Comparison of ENCODE assay signal across 9 cellular contexts in genomic region chr15:43329222-43329959, GRCh38. TPM values are rescaled to one million over a fixed set of nuclear protein-coding genes. Genes with fewer than 3 reads are reported as not detected.
DNase-seq lines count a peak whose midpoint lies in the region; ATAC-seq, FAIRE-seq and TF ChIP-seq lines count a peak whose summit lies in the region.
"Had no signal": no experiment of that assay in that cellular context is flagged by ENCODE, and none has a peak within 500 bp of the region (broad histone marks: within the 10 kb centered on the region; RNA-seq: fewer than 3 reads in every experiment).

No MANE protein-coding gene starts in this region.

- H2BK12ac ChIP-seq in H1 (ENCODE audit: low read depth, low read length): no peak overlapping the region

- TF ChIP-seq POLR2A in H1 (IDR thresholded peaks at IDR 0.05; ENCODE audit: control extremely low read depth in 1 of 2, low read depth in 2 of 2, low read length in 2 of 2) (no peak), upper lobe of left lung (IDR thresholded peaks at IDR 0.05) (no peak)

- POLR2A ChIA-PET in H1 (lab: Charles Lee; ENCODE audit: partially characterized antibody): interaction anchor here (0.6 to 1.0 kb wide), 2 partner anchors 18 to 521 kb away, joined by 3 to 5 read pairs; no protein-coding TSS in a partner anchor

- no peak overlapping the region for H3K14ac ChIP-seq in H1 (ENCODE audit: insufficient read length)

- no peak for FAIRE-seq in H1 (lab: Jason Lieb, UNC)

- TF ChIP-seq EP300 in H1 (IDR thresholded peaks at IDR 0.05; ENCODE audit: borderline replicate concordance in 1 of 2, low read depth in 2 of 2, low read length in 2 of 2): no peak
- no peak for TF ChIP-seq EP300 in upper lobe of left lung (IDR thresholded peaks at IDR 0.05)

- H3K4ac ChIP-seq in H1 (replicated peaks; ENCODE audit: insufficient read length, low read depth, low read length): peak overlapping the region; percentile 63

- H3K4me1 ChIP-seq in H1 (replicated peaks in 1 of 4; ENCODE audit: control insufficient read depth in 3 of 4, insufficient read depth in 4 of 4, low read length in 3 of 4) (peaks cover 4 to 10% (median 5%) of the 10 kb centered on the region in 4 experiments; a peak in 6 of 7 replicates), upper lobe of left lung (peaks cover 14 to 25% (median 23%) of the 10 kb centered on the region in 4 donors)

- H3K23ac ChIP-seq in H1 (ENCODE audit: insufficient read length): no peak overlapping the region

- H3K79me2 ChIP-seq in H1 (ENCODE audit: control insufficient read depth in 1 of 2, insufficient read depth in 2 of 2, low read length in 2 of 2): peaks cover 0 to 12% of the 10 kb centered on the region in 2 experiments; a peak in 2 of 4 replicates

- TF ChIP-seq RAD21 in H1 (IDR thresholded peaks at IDR 0.05 in 1 of 2, conservative IDR thresholded peaks at IDR 0.05 in 1 of 2; ENCODE audit: low read depth in 2 of 2, low read length in 2 of 2): no peak

- ATAC-seq in upper lobe of left lung (ENCODE audit: low FRiP score in 2 of 2): peak in 1 of 2 donors; percentile 22
- no peak for ATAC-seq in GM19463 (IDR thresholded peaks at IDR 0.05; ENCODE audit: unreplicated experiment)

- H3K9ac ChIP-seq in SK-N-MC (ENCODE audit: insufficient read length) (peak overlapping the region; percentile 94), H1 (replicated peaks in 1 of 4; ENCODE audit: extremely low read depth in 1 of 4, low read depth in 3 of 4, low read length in 3 of 4) (peak overlapping the region; percentile 79 to 88 (median 86))

- H2AK5ac ChIP-seq in H1 (ENCODE audit: low read depth, low read length): no peak overlapping the region

- H2BK5ac ChIP-seq in H1 (ENCODE audit: low read depth, low read length): peak overlapping the region; percentile 55; the same call in 1 of the 2 replicates

- no peak for TF ChIP-seq CTCF in H1 (IDR thresholded peaks at IDR 0.05; ENCODE audit: control extremely low read depth in 1 of 3, insufficient read depth in 1 of 3, low read depth in 1 of 3, low read length in 3 of 3)
- no peak for TF ChIP-seq CTCF in upper lobe of left lung (IDR thresholded peaks at IDR 0.05)

- H3K4me2 ChIP-seq in H1 (ENCODE audit: insufficient read depth in 1 of 2, low read depth in 2 of 2, low read length in 2 of 2): peak overlapping the region; percentile 80 to 93

- H3K4me3 ChIP-seq in SK-N-MC: peak overlapping the region; percentile 99
- peak overlapping the region; percentile 73 to 90 (median 83) for H3K4me3 ChIP-seq in H1 (ENCODE audit: extremely low read depth in 1 of 4, insufficient read depth in 2 of 4, low read depth in 3 of 4, low read length in 4 of 4)
- H3K4me3 ChIP-seq in upper lobe of left lung: peak overlapping the region; percentile 60 to 89 (median 82)

- H3K36me3 ChIP-seq in SK-N-MC (ENCODE audit: insufficient read depth, low read length) (peaks cover 18% of the 10 kb centered on the region), H1 (ENCODE audit: control insufficient read depth in 2 of 4, insufficient read depth in 4 of 4, low read length in 3 of 4) (peaks cover 0 to 5% (median 3%) of the 10 kb centered on the region in 4 experiments; a peak in 2 of 8 replicates), upper lobe of left lung (no peaks in the 10 kb centered on the region)

- H4K8ac ChIP-seq in H1 (ENCODE audit: extremely low read depth, insufficient read depth, low read length): peak overlapping the region; percentile 93

- no peak overlapping the region for H2BK120ac ChIP-seq in H1 (replicated peaks; ENCODE audit: low read depth, low read length)

- peak overlapping the region; percentile 71; the same call in 1 of the 2 replicates for H3K18ac ChIP-seq in H1 (ENCODE audit: extremely low read depth, low read length)

- no peak overlapping the region for H2BK15ac ChIP-seq in H1 (ENCODE audit: low read length)

- peak overlapping the region; percentile 89 for H3K27ac ChIP-seq in SK-N-MC
- H3K27ac ChIP-seq in H1 (ENCODE audit: low read depth, low read length): peak overlapping the region; percentile 89
- H3K27ac ChIP-seq in upper lobe of left lung: peak overlapping the region; percentile 91 to 95 (median 94)

- H3K9me3 ChIP-seq in SK-N-MC (ENCODE audit: low read depth, low read length): no peaks in the 10 kb centered on the region
- no peaks in the 10 kb centered on the region for H3K9me3 ChIP-seq in H1 (ENCODE audit: insufficient read depth in 2 of 2, low read depth in 1 of 2, low read length in 1 of 2)
- no peaks in the 10 kb centered on the region for H3K9me3 ChIP-seq in upper lobe of left lung

- peak; percentile 6 for DNase-seq in NCI-H345 (lab: John Stamatoyannopoulos, UW)
- DNase-seq in NCI-H345 treated with DMSO at 0.1 percent for 48 hours (lab: John Stamatoyannopoulos, UW; ENCODE audit: unreplicated experiment): no peak
- no peak for DNase-seq in SK-N-MC (ENCODE audit: low read depth, low spot score)
- DNase-seq in H1 (ENCODE audit: low read depth in 1 of 2, low spot score in 2 of 2): peak in 1 of 2 experiments; percentile 59
- peak; percentile 10 for DNase-seq in mucosa of gallbladder (ENCODE audit: low spot score)
- DNase-seq in upper lobe of left lung: no peak
- DNase-seq in NCI-H1436 treated with DMSO at 0.1 percent for 48 hours (lab: John Stamatoyannopoulos, UW): no peak

- no peak overlapping the region for H2BK20ac ChIP-seq in H1 (ENCODE audit: low read length)

- peaks cover 7% of the 10 kb centered on the region for H3K23me2 ChIP-seq in H1 (ENCODE audit: low read depth, low read length)

- peaks cover 0 to 5% of the 10 kb centered on the region in 2 experiments for H4K20me1 ChIP-seq in H1 (replicated peaks in 1 of 2; ENCODE audit: control insufficient read depth in 1 of 2, insufficient read depth in 2 of 2, low read length in 2 of 2)

- H3K27me3 ChIP-seq in H1 (replicated peaks in 1 of 4; ENCODE audit: control insufficient read depth in 3 of 4, extremely low read depth in 1 of 4, insufficient read depth in 3 of 4, low read length in 3 of 4) (no peaks in the 10 kb centered on the region), upper lobe of left lung (no peaks in the 10 kb centered on the region)

- H3K79me1 ChIP-seq in H1 (ENCODE audit: low read depth, low read length): peaks cover 3% of the 10 kb centered on the region; the same call in 1 of the 2 replicates

- H2AFZ ChIP-seq in H1 (ENCODE audit: low read length): peak overlapping the region; percentile 4; the same call in 1 of the 2 replicates

- peak overlapping the region; percentile 4 for H4K5ac ChIP-seq in H1 (ENCODE audit: insufficient read length, low read depth, low read length)

- H3K56ac ChIP-seq in H1 (replicated peaks; ENCODE audit: insufficient read length, low read depth, low read length): peak overlapping the region; percentile 42

- 24% methylated on average over 35 of the region's 38 CpGs; no CpG with 5 or more reads in 1 of the 2 experiments for WGBS in H1 (ENCODE audit: extremely low coverage in 1 of 2, insufficient coverage in 1 of 2, insufficient read length in 1 of 2, insufficient replicate concordance in 2 of 2, low coverage in 1 of 2, low lambda C conversion rate in 2 of 2, missing lambda C conversion rate in 1 of 2), 2 experiments
- 19 to 41% methylated on average over 27 to 35 of the region's 38 CpGs for WGBS in upper lobe of left lung, 2 donors

- CTCF ChIA-PET in H1 (lab: Charles Lee; ENCODE audit: partially characterized antibody): interaction anchor here (0.9 kb wide), 1 partner anchor 139 kb away, joined by 3 read pairs; no protein-coding TSS in a partner anchor

- no peak overlapping the region for H4K91ac ChIP-seq in H1 (replicated peaks; ENCODE audit: insufficient read length, low read length)

RNA-seq across cellular contexts. Expression of gene LCMT2, which starts 1.0 kb away (rescaled TPM):
- total RNA-seq in H1 (2021; fragmentation: NEBNext Ultra II Directional; extraction: Animal tissue kit (Norgen Biotek cat#: 25700)): 9.3 and 11.2 TPM in 2 replicates
- polyA plus RNA-seq in H1 (2011; rRNA removed): 7.1 and 11.9 TPM in 2 replicates
- polyA plus RNA-seq in H1 (2011; cell fraction: cytosol; rRNA removed): 10.4 TPM
- 8.3 TPM for polyA plus RNA-seq in H1 (2011; cell fraction: nucleus; rRNA removed)
- polyA plus RNA-seq in H1 (2012, experiment 1 of 2): 9.1 to 12.6 TPM (median 10.2 TPM) in 4 replicates
- polyA plus RNA-seq in H1 (2012, experiment 2 of 2): 4.7 TPM
- 5.0 TPM for polyA plus RNA-seq in H1 (2013, experiment 1 of 2)
- 5.3 TPM for polyA plus RNA-seq in H1 (2013, experiment 2 of 2)
- polyA minus RNA-seq in H1 (2011; rRNA and poly(A)+ RNA removed): 24.5 and 29.2 TPM in 2 replicates
- polyA minus RNA-seq in H1 (2011; cell fraction: cytosol; rRNA and poly(A)+ RNA removed): 10.7 TPM
- polyA minus RNA-seq in H1 (2011; cell fraction: nucleus; rRNA and poly(A)+ RNA removed): 14.6 TPM
- total RNA-seq in mucosa of gallbladder: 7.5 TPM
- total RNA-seq in upper lobe of left lung: 1 to 10 TPM; 1.0 to 8.2 (median 6.3) TPM

RNA-seq across cellular contexts. Expression of gene TGM7, which starts 27.3 kb away (rescaled TPM):
- not detected in 2 replicates for total RNA-seq in H1 (2021; fragmentation: NEBNext Ultra II Directional; extraction: Animal tissue kit (Norgen Biotek cat#: 25700))
- polyA plus RNA-seq in H1 (2011; rRNA removed): 0.05 TPM in 1 of 2 replicates, not detected in the other
- polyA plus RNA-seq in H1 (2011; cell fraction: cytosol; rRNA removed): 0.19 TPM
- polyA plus RNA-seq in H1 (2011; cell fraction: nucleus; rRNA removed): 0.53 TPM
- not detected in 4 replicates for polyA plus RNA-seq in H1 (2012, experiment 1 of 2)
- polyA plus RNA-seq in H1 (2012, experiment 2 of 2): not detected
- 0.02 TPM for polyA plus RNA-seq in H1 (2013, experiment 1 of 2)
- not detected for polyA plus RNA-seq in H1 (2013, experiment 2 of 2)
- polyA minus RNA-seq in H1 (2011; rRNA and poly(A)+ RNA removed): not detected in 2 replicates
- polyA minus RNA-seq in H1 (2011; cell fraction: cytosol; rRNA and poly(A)+ RNA removed): not detected
- polyA minus RNA-seq in H1 (2011; cell fraction: nucleus; rRNA and poly(A)+ RNA removed): not detected
- total RNA-seq in mucosa of gallbladder (not detected), upper lobe of left lung (not detected)
- total RNA-seq: dermis microvascular lymphatic vessel endothelial cell had no signal

RNA-seq across cellular contexts. Expression of gene ZSCAN29, which starts 41.5 kb away (rescaled TPM):
- 38.6 and 41.3 TPM in 2 replicates for total RNA-seq in H1 (2021; fragmentation: NEBNext Ultra II Directional; extraction: Animal tissue kit (Norgen Biotek cat#: 25700))
- 6.4 and 9.5 TPM in 2 replicates for polyA plus RNA-seq in H1 (2011; rRNA removed)
- 11.7 TPM for polyA plus RNA-seq in H1 (2011; cell fraction: cytosol; rRNA removed)
- polyA plus RNA-seq in H1 (2011; cell fraction: nucleus; rRNA removed): 19.2 TPM
- polyA plus RNA-seq in H1 (2012, experiment 1 of 2): 16.9 to 21.0 TPM (median 20.4 TPM) in 4 replicates
- polyA plus RNA-seq in H1 (2012, experiment 2 of 2): 2.2 TPM
- polyA plus RNA-seq in H1 (2013, experiment 1 of 2): 17.6 TPM
- polyA plus RNA-seq in H1 (2013, experiment 2 of 2): 16.6 TPM
- 13.3 and 15.8 TPM in 2 replicates for polyA minus RNA-seq in H1 (2011; rRNA and poly(A)+ RNA removed)
- 16.7 TPM for polyA minus RNA-seq in H1 (2011; cell fraction: cytosol; rRNA and poly(A)+ RNA removed)
- polyA minus RNA-seq in H1 (2011; cell fraction: nucleus; rRNA and poly(A)+ RNA removed): 21.1 TPM
- 26.0 TPM for total RNA-seq in mucosa of gallbladder
- 10 to 100 TPM; 23.9 to 63.9 (median 24.7) TPM for total RNA-seq in upper lobe of left lung

RNA-seq across cellular contexts. Expression of gene TUBGCP4, which starts 41.5 kb away (rescaled TPM):
- total RNA-seq in H1 (2021; fragmentation: NEBNext Ultra II Directional; extraction: Animal tissue kit (Norgen Biotek cat#: 25700)): 23.1 and 23.4 TPM in 2 replicates
- 7.2 and 7.3 TPM in 2 replicates for polyA plus RNA-seq in H1 (2011; rRNA removed)
- 8.1 TPM for polyA plus RNA-seq in H1 (2011; cell fraction: cytosol; rRNA removed)
- polyA plus RNA-seq in H1 (2011; cell fraction: nucleus; rRNA removed): 14.7 TPM
- 12.0 to 16.1 TPM (median 13.3 TPM) in 4 replicates for polyA plus RNA-seq in H1 (2012, experiment 1 of 2)
- 5.5 TPM for polyA plus RNA-seq in H1 (2012, experiment 2 of 2)
- 13.4 TPM for polyA plus RNA-seq in H1 (2013, experiment 1 of 2)
- 11.7 TPM for polyA plus RNA-seq in H1 (2013, experiment 2 of 2)
- polyA minus RNA-seq in H1 (2011; rRNA and poly(A)+ RNA removed): 28.3 and 33.3 TPM in 2 replicates
- polyA minus RNA-seq in H1 (2011; cell fraction: cytosol; rRNA and poly(A)+ RNA removed): 15.3 TPM
- 37.2 TPM for polyA minus RNA-seq in H1 (2011; cell fraction: nucleus; rRNA and poly(A)+ RNA removed)
- total RNA-seq in mucosa of gallbladder (22.0 TPM), upper lobe of left lung (10 to 100 TPM in 5 of 6 donors, 1 to 10 TPM in 1; 5.2 to 20.2 (median 17.0) TPM)

Comparison
In these comparisons a context has a peak if more than half of its experiments do, and no peak if none do; other contexts are left out.
1. DNase-seq: peak in NCI-H345 (single experiment) and mucosa of gallbladder (single experiment); none in NCI-H345 treated with DMSO at 0.1 percent for 48 hours (single experiment), SK-N-MC (single experiment), upper lobe of left lung (0 of 2) and NCI-H1436 treated with DMSO at 0.1 percent for 48 hours (single experiment).
2. Peak in every context shown above with its lines, with median percentiles within 50 percentile points of each other: H3K27ac ChIP-seq and H3K4me3 ChIP-seq.